26 cellular contexts compared by ENCODE assay signal in genomic region chr17:59626756-59627155, GRCh38. TPM values are rescaled to one million over a fixed set of nuclear protein-coding genes. Genes with fewer than 3 reads are reported as not detected.
A peak's percentile ranks its signal among the peaks of the same experiment; 100 is the strongest.
DNase-seq lines count a peak whose midpoint lies in the region; ATAC-seq, FAIRE-seq and TF ChIP-seq lines count a peak whose summit lies in the region.
"Had no signal": no experiment of that assay in that cellular context is flagged by ENCODE, and none has a peak within 500 bp of the region (broad histone marks: within the 10 kb centered on the region; RNA-seq: fewer than 3 reads in every experiment).

No MANE protein-coding gene starts in this region.

- no peak for FAIRE-seq in GM12878 (lab: Jason Lieb, UNC)
- FAIRE-seq: GM12891, TTC549 had no signal

- H3K4me1 ChIP-seq in BLaER1 (peaks cover 65% of the 10 kb centered on the region), Karpas-422 (ENCODE audit: low read length) (peaks cover 71% of the 10 kb centered on the region), GM12878 (ENCODE audit: control insufficient read depth, insufficient read depth, low read length) (peaks cover 28% of the 10 kb centered on the region), parathyroid adenoma (peaks cover 17% of the 10 kb centered on the region)

- no peak for TF ChIP-seq POLR2A in GM12878 (IDR thresholded peaks at IDR 0.05; ENCODE audit: low read depth, low read length)

- H3K4me3 ChIP-seq in BLaER1 (no peak overlapping the region), Karpas-422 (ENCODE audit: low read length) (no peak overlapping the region), GM12878 (peak overlapping the region; percentile 3; the same call in 1 of the 2 replicates), parathyroid adenoma (ENCODE audit: low read depth, low read length) (no peak overlapping the region)
- H3K4me3 ChIP-seq: cardiac muscle cell, coronary artery, SJSA1, upper lobe of left lung had no signal

- H3K4me1 Mint-ChIP-seq in progenitor cell of endocrine pancreas (ENCODE audit: low read depth) = peaks cover 13% of the 10 kb centered on the region

- H4K20me1 ChIP-seq in BLaER1 (peaks cover 100% of the 10 kb centered on the region), Karpas-422 (ENCODE audit: insufficient read depth, low read depth, low read length) (peaks cover 61% of the 10 kb centered on the region), GM12878 (ENCODE audit: control insufficient read depth, insufficient read depth) (peaks cover 12% of the 10 kb centered on the region; the same call in 1 of the 2 replicates)

- peaks cover 4% of the 10 kb centered on the region for H3K36me3 Mint-ChIP-seq in progenitor cell of endocrine pancreas (ENCODE audit: insufficient read depth)
- H3K36me3 Mint-ChIP-seq: IgD-negative memory B cell had no signal

- H3K9me3 Mint-ChIP-seq in progenitor cell of endocrine pancreas (ENCODE audit: low read depth) = no peaks in the 10 kb centered on the region
- H3K9me3 Mint-ChIP-seq: H9, IgD-negative memory B cell had no signal

- 32% methylated on average over 5 of the region's 5 CpGs for WGBS in GM12878 (ENCODE audit: insufficient coverage, insufficient replicate concordance, low lambda C conversion rate, missing lambda C conversion rate)

- no peak overlapping the region for H3K9ac ChIP-seq in BLaER1
- H3K9ac ChIP-seq in Karpas-422 (ENCODE audit: low read length) = no peak overlapping the region
- H3K9ac ChIP-seq in GM12878 (ENCODE audit: control insufficient read depth, insufficient read depth, low read length) = no peak overlapping the region
- no peak overlapping the region for H3K9ac ChIP-seq in parathyroid adenoma

- TF ChIP-seq EP300 in GM12878 (IDR thresholded peaks at IDR 0.05; ENCODE audit: borderline replicate concordance in 1 of 2, control insufficient read depth in 1 of 2, low read depth in 2 of 2, low read length in 2 of 2) = no peak

- in situ Hi-C loops in GM12878 (cut with MboI) = no loop called here

- H3K27ac ChIP-seq in BLaER1 (no peak overlapping the region), Karpas-422 (ENCODE audit: low read length) (peak overlapping the region; percentile 53), GM12878 (ENCODE audit: control insufficient read depth, insufficient read depth) (no peak overlapping the region; the same call in 1 of the 2 replicates), parathyroid adenoma (no peak overlapping the region)
- H3K27ac ChIP-seq: cardiac muscle cell, coronary artery, SJSA1 had no signal

- TF ChIP-seq CTCF in GM12878 (IDR thresholded peaks at IDR 0.05 in 2 of 3, conservative IDR thresholded peaks at IDR 0.05 in 1 of 3; ENCODE audit: control insufficient read depth in 2 of 3, extremely low read depth in 1 of 3, insufficient read depth in 1 of 3, low read depth in 3 of 3, low read length in 3 of 3) (no peak), parathyroid adenoma (IDR thresholded peaks at IDR 0.05) (no peak), progenitor cell of endocrine pancreas (IDR thresholded peaks at IDR 0.05; ENCODE audit: unreplicated experiment) (no peak)

- H2AFZ ChIP-seq in Karpas-422 (ENCODE audit: low read length) = no peak overlapping the region
- H2AFZ ChIP-seq in GM12878 (ENCODE audit: control insufficient read depth, low read depth, low read length) = no peak overlapping the region
- H2AFZ ChIP-seq in parathyroid adenoma = no peak overlapping the region

- H3K27me3 ChIP-seq in BLaER1 (no peaks in the 10 kb centered on the region), Karpas-422 (ENCODE audit: low read length) (no peaks in the 10 kb centered on the region), GM12878 (replicated peaks in 1 of 2; ENCODE audit: control insufficient read depth in 2 of 2, insufficient read depth in 2 of 2, low read length in 1 of 2) (no peaks in the 10 kb centered on the region), parathyroid adenoma (ENCODE audit: control insufficient read depth, insufficient read depth, low read length) (no peaks in the 10 kb centered on the region)
- H3K27me3 ChIP-seq: cardiac muscle cell, SJSA1, upper lobe of left lung had no signal

- peaks cover 19% of the 10 kb centered on the region for H3K9me3 ChIP-seq in BLaER1
- H3K9me3 ChIP-seq in Karpas-422 (ENCODE audit: low read length) = no peaks in the 10 kb centered on the region
- H3K9me3 ChIP-seq in GM12878 (replicated peaks; ENCODE audit: control insufficient read depth, insufficient read depth, low read length) = no peaks in the 10 kb centered on the region
- no peaks in the 10 kb centered on the region for H3K9me3 ChIP-seq in parathyroid adenoma (ENCODE audit: control insufficient read depth, low read length)
- H3K9me3 ChIP-seq: SJSA1, upper lobe of left lung had no signal

- CTCF ChIA-PET in GM12878 (lab: Yijun Ruan, JAX) = interaction anchor here (1.3 kb wide), 1 partner anchor 44 kb away, joined by 3 read pairs; no protein-coding TSS in a partner anchor

- peak; percentile 51 for DNase-seq in Karpas-422
- no peak for DNase-seq in GM12878 (ENCODE audit: low read depth, low spot score)
- DNase-seq in retina = no peak
- DNase-seq in progenitor cell of endocrine pancreas (ENCODE audit: low spot score, unreplicated experiment) = no peak
- no peak for DNase-seq in putamen (ENCODE audit: low spot score)
- DNase-seq: ACHN; activated CD8-positive, alpha-beta T cell treated with anti-CD3 and anti-CD28 coated beads, Interleukin-2, amount 10 ng/mL, durations not matched to agents 7 days and 5 days; activated T-cell treated with anti-CD3 and anti-CD28 coated beads for 4 hours; H9; NCI-H1092 treated with DMSO at 0.1 percent for 48 hours; NCI-H187; NCI-H2171; NCI-H510A treated with DMSO at 0.1 percent for 48 hours; RPMI8226; stimulated activated CD4-positive, alpha-beta T cell treated with anti-CD3 and anti-CD28 coated beads, Interleukin-2, amount 100 ng/mL, for 48 hours; upper lobe of left lung had no signal

- no peak overlapping the region for H3K4me3 Mint-ChIP-seq in progenitor cell of endocrine pancreas (ENCODE audit: low read depth)
- H3K4me3 Mint-ChIP-seq: activated CD8-positive, alpha-beta T cell treated with anti-CD3 and anti-CD28 coated beads, Interleukin-2, amount 10 ng/mL, durations not matched to agents 7 days and 5 days; H9 had no signal

- TF ChIP-seq RAD21 in GM12878 (IDR thresholded peaks at IDR 0.05; ENCODE audit: insufficient read depth, low read depth, low read length) = no peak

- RAD21 ChIA-PET in GM12878 (lab: Charles Lee; ENCODE audit: unreplicated experiment) = interaction anchor here (0.7 kb wide), 1 partner anchor 817 kb away, joined by 3 read pairs; no protein-coding TSS in a partner anchor

- H3K36me3 ChIP-seq in BLaER1 (peaks cover 69% of the 10 kb centered on the region), Karpas-422 (ENCODE audit: insufficient read depth, low read length) (peaks cover 31% of the 10 kb centered on the region), GM12878 (ENCODE audit: control insufficient read depth in 2 of 2, insufficient read depth in 2 of 2, low read length in 1 of 2) (peaks cover 0 to 17% of the 10 kb centered on the region in 2 experiments; a peak in 2 of 4 replicates), parathyroid adenoma (ENCODE audit: control insufficient read depth, insufficient read depth, low read length) (no peaks in the 10 kb centered on the region)
- H3K36me3 ChIP-seq: cardiac muscle cell, upper lobe of left lung had no signal

- no peak for ATAC-seq in GM12878
- no peak for ATAC-seq in GM21576 (IDR thresholded peaks at IDR 0.05; ENCODE audit: unreplicated experiment)
- ATAC-seq: activated CD8-positive, alpha-beta T cell treated with anti-CD3 and anti-CD28 coated beads, Interleukin-2, amount 10 ng/mL, durations not matched to agents 7 days and 5 days; activated naive CD4-positive, alpha-beta T cell treated with anti-CD3 and anti-CD28 coated beads, Interleukin-2, amount 50 U/mL, for 72 hours had no signal

- no TSS peak for BruUV-seq in GM12878 (replicated peaks; lab: Mats Ljungman, UMichigan)

- intact Hi-C loops in GM12878 (cut with micrococcal nuclease; ENCODE audit: unreplicated experiment) = no loop called here

- no peaks in the 10 kb centered on the region for H3K9me2 ChIP-seq in Karpas-422 (replicated peaks; ENCODE audit: insufficient read depth, low read length)

- H3K27ac Mint-ChIP-seq in progenitor cell of endocrine pancreas = no peak overlapping the region
- H3K27ac Mint-ChIP-seq: activated CD8-positive, alpha-beta T cell treated with anti-CD3 and anti-CD28 coated beads, Interleukin-2, amount 10 ng/mL, durations not matched to agents 7 days and 5 days; activated naive CD4-positive, alpha-beta T cell treated with anti-CD3 and anti-CD28 coated beads, Interleukin-2, amount 50 U/mL, for 72 hours; H9 had no signal

- H3K79me2 ChIP-seq in Karpas-422 (ENCODE audit: low read length) (peaks cover 100% of the 10 kb centered on the region), GM12878 (ENCODE audit: control insufficient read depth, insufficient read depth, low read length) (peaks cover 99% of the 10 kb centered on the region), parathyroid adenoma (peaks cover 76% of the 10 kb centered on the region)

- H3K4me2 ChIP-seq in BLaER1 = peak overlapping the region; percentile 31; the same call in 1 of the 2 replicates
- peak overlapping the region; percentile 6 for H3K4me2 ChIP-seq in Karpas-422 (ENCODE audit: low read depth, low read length, poor library complexity, severe bottlenecking)
- H3K4me2 ChIP-seq in GM12878 (ENCODE audit: control insufficient read depth, insufficient read depth) = peak overlapping the region; percentile 51; the same call in 1 of the 2 replicates
- H3K4me2 ChIP-seq in parathyroid adenoma (ENCODE audit: low read length) = peak overlapping the region; percentile 1

- SMC1A ChIA-PET in GM12878 (lab: Charles Lee; ENCODE audit: uncharacterized antibody, unreplicated experiment) = interaction anchor here (0.6 to 1.1 kb wide), 4 partner anchors 16 to 1115 kb away, joined by 3 read pairs; no protein-coding TSS in a partner anchor

- H3K27me3 Mint-ChIP-seq in progenitor cell of endocrine pancreas = no peaks in the 10 kb centered on the region
- H3K27me3 Mint-ChIP-seq: IgD-negative memory B cell had no signal

- POLR2A ChIA-PET in GM12878 (lab: Charles Lee) = interaction anchor here (0.8 kb wide), 1 partner anchor 10 kb away, joined by 3 read pairs; no protein-coding TSS in a partner anchor

RNA-seq across cellular contexts. Expression of gene CLTC, which starts 7.1 kb away (rescaled TPM):
- 85.0 and 162 TPM in 2 replicates for total RNA-seq in Karpas-422 (2014; rRNA removed; shearing (Covaris generic); ENCODE audit: low replicate concordance)
- 282 and 283 TPM in 2 replicates for total RNA-seq in GM12878 (2013; cell fraction: nucleolus; rRNA removed)
- total RNA-seq in GM12878 (2014; rRNA removed) (120 and 137 TPM in 2 replicates), GM12878 (2014; rRNA removed; fragmentation: Illumina TruSeq; extraction: Trizol) (139 and 141 TPM in 2 replicates), GM12878 (2021) (178 and 188 TPM in 2 replicates), progenitor cell of endocrine pancreas (185 and 195 TPM in 2 replicates)
- polyA plus RNA-seq in GM12878 (2011; ENCODE audit: low read depth) = 80.2 TPM
- polyA plus RNA-seq in GM12878 (2011; rRNA removed) (140 and 178 TPM in 2 replicates), GM12878 (2014; fragmentation: Illumina TruSeq; extraction: Trizol) (105 and 110 TPM in 2 replicates), GM12878 (2014; fragmentation: Nextera tagmentation; extraction: Ambion mirVana) (10 to 100 TPM; 93.0 to 94.3 TPM), GM12878 (2014; rRNA removed) (60.3 and 77.5 TPM in 2 replicates), GM12878 (2016; fragmentation: Nextera tagmentation; extraction: Ambion mirVana) (100 to 1,000 TPM; 156 to 179 TPM)
- 136 and 157 TPM in 2 replicates for polyA plus RNA-seq in GM12878 (2011; cell fraction: cytosol; rRNA removed)
- 95.3 and 118 TPM in 2 replicates for polyA plus RNA-seq in GM12878 (2011; cell fraction: nucleus; rRNA removed)
- polyA plus RNA-seq in GM12878 (2012) = 81.8 and 95.9 TPM in 2 replicates
- polyA minus RNA-seq in GM12878 (2011; rRNA and poly(A)+ RNA removed) = 364 and 505 TPM in 2 replicates
- 148 and 203 TPM in 2 replicates for polyA minus RNA-seq in GM12878 (2011; cell fraction: cytosol; rRNA and poly(A)+ RNA removed)
- 82.2 and 124 TPM in 2 replicates for polyA minus RNA-seq in GM12878 (2011; cell fraction: nucleus; rRNA and poly(A)+ RNA removed)

Comparison
In these comparisons a context has a peak if more than half of its experiments do, and no peak if none do; other contexts are left out.
1. H3K4me2 ChIP-seq: peak in every context shown above with its lines; median percentile 51 in GM12878; 31 in BLaER1; 6 in Karpas-422; 1 in parathyroid adenoma.